1 cellular context compared by ENCODE assay signal in the genomic region with DNA sequence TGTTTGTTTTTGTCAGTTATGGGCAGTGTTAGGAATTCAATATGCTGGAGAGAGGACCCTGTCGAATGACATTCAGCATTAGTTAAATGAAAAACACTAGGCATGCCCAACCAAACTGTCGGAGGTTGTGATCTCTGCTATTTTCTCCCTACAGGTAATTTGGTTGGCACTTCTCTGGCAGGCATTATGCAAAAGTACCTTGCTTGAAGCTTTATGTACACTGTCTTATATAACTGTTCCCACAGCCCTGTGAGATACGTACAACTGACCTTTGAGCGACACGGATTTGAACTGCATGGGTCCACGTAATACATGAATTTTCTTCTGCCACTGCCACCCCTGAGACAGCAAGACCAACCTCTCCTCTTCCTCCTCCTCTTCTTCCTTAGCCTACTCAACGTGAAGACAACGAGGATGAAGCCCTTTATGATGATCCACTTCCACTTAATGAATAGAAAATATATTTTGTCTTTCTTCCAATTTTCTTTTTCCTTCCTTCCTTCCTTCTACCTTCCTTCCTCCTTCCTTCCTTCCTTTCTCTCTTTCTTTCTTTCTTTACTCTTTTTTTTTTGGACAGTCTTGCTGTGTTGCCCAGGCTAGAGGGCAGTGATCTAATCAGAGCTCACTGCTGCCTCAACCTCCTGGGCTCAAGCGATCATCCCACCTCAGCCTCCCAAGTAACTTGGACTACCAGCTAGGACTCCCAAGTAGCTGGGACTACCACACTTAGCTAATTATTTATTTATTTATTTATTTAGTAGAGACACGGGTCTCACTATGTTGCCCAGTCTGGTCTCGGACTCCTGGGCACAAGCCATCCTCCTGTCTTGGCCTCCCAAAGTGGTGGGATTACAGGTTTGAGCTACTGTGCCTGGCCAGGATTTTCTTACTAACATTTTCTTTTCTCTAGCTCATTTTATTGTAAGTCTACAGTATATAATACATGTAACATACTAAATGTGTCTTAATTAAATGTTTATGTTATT.
TF ChIP-seq lines count a peak whose summit lies in the region.

No MANE protein-coding gene starts in this region.

TF ChIP-seq in HepG2, 621 proteins besides CTCF, POLR2A, EP300 and RAD21 (continued from another document and continues in another):
- TF ChIP-seq BHLHE40 (IDR thresholded peaks at IDR 0.05; ENCODE audit: low read length) = no peak
- no peak; the same call in 1 of the 2 replicates for TF ChIP-seq POLR2AphosphoS5 (IDR thresholded peaks at IDR 0.05; ENCODE audit: low read depth, low read length)
- TF ChIP-seq ZBTB3 (CRISPR knock-in tag; IDR thresholded peaks at IDR 0.05; ENCODE audit: borderline replicate concordance, low read depth) = 0 out of 2 replicates have a peak, but pooled peaks have one; percentile 45
- TF ChIP-seq FOXK1 (CRISPR knock-in tag; IDR thresholded peaks at IDR 0.05; ENCODE audit: borderline replicate concordance, low read depth) = peak; percentile 79; the same call in 1 of the 2 replicates
- TF ChIP-seq MAZ (IDR thresholded peaks at IDR 0.05; ENCODE audit: borderline replicate concordance, low read depth, low read length) = no peak
- TF ChIP-seq MAZ (CRISPR knock-in tag; IDR thresholded peaks at IDR 0.05; ENCODE audit: low read depth) = no peak
- TF ChIP-seq KAT8 (CRISPR knock-in tag; IDR thresholded peaks at IDR 0.05) = peak; percentile 69
- TF ChIP-seq LCORL (IDR thresholded peaks at IDR 0.05) = no peak
- peak; percentile 57 for TF ChIP-seq LCORL (CRISPR knock-in tag; IDR thresholded peaks at IDR 0.05)
- no peak for TF ChIP-seq ZBTB39 (CRISPR knock-in tag; IDR thresholded peaks at IDR 0.05)
- TF ChIP-seq ZNF558 (CRISPR knock-in tag; IDR thresholded peaks at IDR 0.05; ENCODE audit: borderline replicate concordance) = no peak
- no peak for TF ChIP-seq MYNN (CRISPR knock-in tag; IDR thresholded peaks at IDR 0.05; ENCODE audit: low read depth)
- no peak for TF ChIP-seq ZNF18 (CRISPR knock-in tag; IDR thresholded peaks at IDR 0.05; ENCODE audit: insufficient replicate concordance)
- TF ChIP-seq TBP (CRISPR knock-in tag; IDR thresholded peaks at IDR 0.05) = 0 out of 2 replicates have a peak, but pooled peaks have one; percentile 15
- TF ChIP-seq DR1 (CRISPR knock-in tag; IDR thresholded peaks at IDR 0.05) = no peak
- TF ChIP-seq ATF1 (CRISPR knock-in tag; IDR thresholded peaks at IDR 0.05) = no peak
- no peak for TF ChIP-seq SMAD3 (CRISPR knock-in tag; IDR thresholded peaks at IDR 0.05)
- no peak for TF ChIP-seq HBP1 (CRISPR knock-in tag; IDR thresholded peaks at IDR 0.05; ENCODE audit: low read depth)
- TF ChIP-seq, protein P1, sequence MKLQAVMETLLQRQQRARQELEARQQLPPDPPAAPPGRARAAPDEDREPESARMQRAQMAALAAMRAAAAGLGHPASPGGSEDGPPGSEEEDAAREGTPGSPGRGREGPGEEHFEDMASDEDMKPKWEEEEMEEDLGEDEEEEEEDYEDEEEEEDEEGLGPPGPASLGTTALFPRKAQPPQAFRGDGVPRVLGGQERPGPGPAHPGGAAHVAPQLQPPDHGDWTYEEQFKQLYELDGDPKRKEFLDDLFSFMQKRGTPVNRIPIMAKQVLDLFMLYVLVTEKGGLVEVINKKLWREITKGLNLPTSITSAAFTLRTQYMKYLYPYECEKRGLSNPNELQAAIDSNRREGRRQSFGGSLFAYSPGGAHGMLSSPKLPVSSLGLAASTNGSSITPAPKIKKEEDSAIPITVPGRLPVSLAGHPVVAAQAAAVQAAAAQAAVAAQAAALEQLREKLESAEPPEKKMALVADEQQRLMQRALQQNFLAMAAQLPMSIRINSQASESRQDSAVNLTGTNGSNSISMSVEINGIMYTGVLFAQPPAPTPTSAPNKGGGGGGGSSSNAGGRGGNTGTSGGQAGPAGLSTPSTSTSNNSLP (IDR thresholded peaks at IDR 0.05; ENCODE audit: low read depth, low read length) = no peak
- no peak for TF ChIP-seq MEF2D (CRISPR knock-in tag; IDR thresholded peaks at IDR 0.05)
- TF ChIP-seq ZNF761 (CRISPR knock-in tag; conservative IDR thresholded peaks at IDR 0.05) = 0 out of 2 replicates have a peak, but pooled peaks have one; percentile 63
- 0 out of 2 replicates have a peak, but pooled peaks have one; percentile 36 for TF ChIP-seq MYPOP (CRISPR knock-in tag; IDR thresholded peaks at IDR 0.05)
- no peak for TF ChIP-seq ZNF234 (CRISPR knock-in tag; conservative IDR thresholded peaks at IDR 0.05)
- peak; percentile 46; the same call in 1 of the 2 replicates for TF ChIP-seq ZSCAN25 (CRISPR knock-in tag; IDR thresholded peaks at IDR 0.05)
- TF ChIP-seq ELF3 (CRISPR knock-in tag; IDR thresholded peaks at IDR 0.05) = peak; percentile 73
- TF ChIP-seq MEIS2 (CRISPR knock-in tag; IDR thresholded peaks at IDR 0.05) = no peak
- peak; percentile 54; the same call in 1 of the 2 replicates for TF ChIP-seq FOSL2 (CRISPR knock-in tag; IDR thresholded peaks at IDR 0.05)
- no peak for TF ChIP-seq KMT2B (CRISPR knock-in tag; IDR thresholded peaks at IDR 0.05)
- no peak for TF ChIP-seq HES4 (CRISPR knock-in tag; IDR thresholded peaks at IDR 0.05; ENCODE audit: borderline replicate concordance)
- peak; percentile 38; the same call in 1 of the 2 replicates for TF ChIP-seq ZSCAN21 (CRISPR knock-in tag; IDR thresholded peaks at IDR 0.05; ENCODE audit: borderline replicate concordance)
- TF ChIP-seq ZNF367 (CRISPR knock-in tag; IDR thresholded peaks at IDR 0.05; ENCODE audit: borderline replicate concordance) = no peak
- no peak for TF ChIP-seq ZNF143 (CRISPR knock-in tag; IDR thresholded peaks at IDR 0.05)
- no peak; the same call in 1 of the 2 replicates for TF ChIP-seq PAWR (CRISPR knock-in tag; IDR thresholded peaks at IDR 0.05; ENCODE audit: borderline replicate concordance)
- TF ChIP-seq JUNB (CRISPR knock-in tag; IDR thresholded peaks at IDR 0.05; ENCODE audit: borderline replicate concordance) = no peak
- no peak for TF ChIP-seq FOXK2 (IDR thresholded peaks at IDR 0.05)
- no peak for TF ChIP-seq ZNF564 (CRISPR knock-in tag; IDR thresholded peaks at IDR 0.05)
- no peak for TF ChIP-seq ZNF350 (CRISPR knock-in tag; IDR thresholded peaks at IDR 0.05; ENCODE audit: borderline replicate concordance, low read depth)
- TF ChIP-seq MIER3 (CRISPR knock-in tag; IDR thresholded peaks at IDR 0.05; ENCODE audit: borderline replicate concordance) = peak; percentile 88; the same call in 1 of the 2 replicates
- TF ChIP-seq HNRNPUL1 (IDR thresholded peaks at IDR 0.05; ENCODE audit: low read depth, low read length) = no peak
- no peak for TF ChIP-seq NFIC (IDR thresholded peaks at IDR 0.05; ENCODE audit: low read length)
- peak; percentile 38; the same call in 1 of the 2 replicates for TF ChIP-seq ZMYM4 (CRISPR knock-in tag; IDR thresholded peaks at IDR 0.05)
- TF ChIP-seq MLLT10 (CRISPR knock-in tag; IDR thresholded peaks at IDR 0.05) = no peak
- no peak for TF ChIP-seq ZNF615 (CRISPR knock-in tag; IDR thresholded peaks at IDR 0.05; ENCODE audit: borderline replicate concordance)
- TF ChIP-seq HNRNPK (IDR thresholded peaks at IDR 0.05; ENCODE audit: low read depth, low read length, poor library complexity, severe bottlenecking) = no peak
- peak; percentile 87 for TF ChIP-seq ARNTL (CRISPR knock-in tag; IDR thresholded peaks at IDR 0.05)
- TF ChIP-seq MAFK (conservative IDR thresholded peaks at IDR 0.05 in 1 of 2, IDR thresholded peaks at IDR 0.05 in 1 of 2; ENCODE audit: low read length in 2 of 2) = no peak
- TF ChIP-seq, protein P2, sequence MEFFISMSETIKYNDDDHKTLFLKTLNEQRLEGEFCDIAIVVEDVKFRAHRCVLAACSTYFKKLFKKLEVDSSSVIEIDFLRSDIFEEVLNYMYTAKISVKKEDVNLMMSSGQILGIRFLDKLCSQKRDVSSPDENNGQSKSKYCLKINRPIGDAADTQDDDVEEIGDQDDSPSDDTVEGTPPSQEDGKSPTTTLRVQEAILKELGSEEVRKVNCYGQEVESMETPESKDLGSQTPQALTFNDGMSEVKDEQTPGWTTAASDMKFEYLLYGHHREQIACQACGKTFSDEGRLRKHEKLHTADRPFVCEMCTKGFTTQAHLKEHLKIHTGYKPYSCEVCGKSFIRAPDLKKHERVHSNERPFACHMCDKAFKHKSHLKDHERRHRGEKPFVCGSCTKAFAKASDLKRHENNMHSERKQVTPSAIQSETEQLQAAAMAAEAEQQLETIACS (CRISPR knock-in tag; IDR thresholded peaks at IDR 0.05) = no peak
- peak; percentile 86 for TF ChIP-seq ZNF121 (CRISPR knock-in tag; IDR thresholded peaks at IDR 0.05)
- TF ChIP-seq RERE (CRISPR knock-in tag; IDR thresholded peaks at IDR 0.05; ENCODE audit: low read depth) = no peak; the same call in 1 of the 2 replicates
- no peak for TF ChIP-seq CENPBD1 (CRISPR knock-in tag; IDR thresholded peaks at IDR 0.05; ENCODE audit: borderline replicate concordance, low read depth)
- no peak for TF ChIP-seq KDM2A (CRISPR knock-in tag; IDR thresholded peaks at IDR 0.05; ENCODE audit: borderline replicate concordance, low read depth)
